20 cellular contexts compared by ENCODE assay signal in genomic region chr14:35964736-35965135, GRCh38.
DNase-seq lines count a peak whose midpoint lies in the region; ATAC-seq and TF ChIP-seq lines count a peak whose summit lies in the region.
"Had no signal": no experiment of that assay in that cellular context is flagged by ENCODE, and none has a peak within 500 bp of the region (broad histone marks: within the 10 kb centered on the region; RNA-seq: fewer than 3 reads in every experiment).

No MANE protein-coding gene starts in this region.

- no TSS peak for BruUV-seq in PC-3 (replicated peaks; lab: Mats Ljungman, UMichigan)

- H3K27me3 Mint-ChIP-seq in GM23338 (ENCODE audit: insufficient read depth, low read depth, poor library complexity), result peaks cover 2% of the 10 kb centered on the region

- CTCF ChIA-PET in PC-3 (lab: Charles Lee), result no interaction called here

- no peaks in the 10 kb centered on the region for H3K9me2 ChIP-seq in GM23338 (ENCODE audit: insufficient read depth)
- no peaks in the 10 kb centered on the region for H3K9me2 ChIP-seq in PC-3 (replicated peaks; ENCODE audit: low read length)

- no peaks in the 10 kb centered on the region for H3K9me3 Mint-ChIP-seq in GM23338
- H3K9me3 Mint-ChIP-seq: CD8-positive, alpha-beta memory T cell; HFFc6 had no signal

- ATAC-seq in GM23338 (no peak), omental fat pad (ENCODE audit: low FRiP score) (peak; percentile 34), PC-3 (no peak)

- H3K36me3 Mint-ChIP-seq in GM23338 (ENCODE audit: low read depth), result no peaks in the 10 kb centered on the region
- H3K36me3 Mint-ChIP-seq: CD8-positive, alpha-beta memory T cell had no signal

- POLR2A ChIA-PET in PC-3 (lab: Charles Lee; ENCODE audit: unreplicated experiment), result no interaction called here

- H3K27ac ChIP-seq in GM23338 (ENCODE audit: low read depth) (no peak overlapping the region), caudate nucleus (ENCODE audit: low read depth, low read length) (peak overlapping the region; percentile 78), PC-3 (ENCODE audit: low read length) (no peak overlapping the region), thyroid gland (no peak overlapping the region)
- H3K27ac ChIP-seq: C4-2B, SJCRH30 had no signal

- H3K4me1 ChIP-seq in GM23338 (ENCODE audit: insufficient read depth) (peaks cover 6% of the 10 kb centered on the region; the same call in 1 of the 2 replicates), PC-3 (ENCODE audit: insufficient read depth, low read length) (no peaks in the 10 kb centered on the region), thyroid gland (no peaks in the 10 kb centered on the region)
- H3K4me1 ChIP-seq: SJCRH30 had no signal

- H3K4me1 Mint-ChIP-seq in GM23338, result peaks cover 2% of the 10 kb centered on the region; the same call in 2 of the 3 replicates
- H3K4me1 Mint-ChIP-seq: CD8-positive, alpha-beta memory T cell had no signal

- H3K4me3 ChIP-seq in GM23338 (no peak overlapping the region), PC-3 (ENCODE audit: low read length) (no peak overlapping the region), thyroid gland (replicated peaks in 1 of 3) (no peak overlapping the region)
- H3K4me3 ChIP-seq: MG63, SJCRH30 had no signal

- no peak overlapping the region for H2AFZ ChIP-seq in GM23338
- no peak overlapping the region for H2AFZ ChIP-seq in PC-3 (ENCODE audit: low read length)

- no peak for TF ChIP-seq POLR2A in thyroid gland (IDR thresholded peaks at IDR 0.05)

- H3K9me3 ChIP-seq in PC-3 (ENCODE audit: low read length) (no peaks in the 10 kb centered on the region), thyroid gland (no peaks in the 10 kb centered on the region)
- H3K9me3 ChIP-seq: MG63, SJCRH30 had no signal

- H3K9ac ChIP-seq in PC-3 (ENCODE audit: low read length), result no peak overlapping the region

- H3K36me3 ChIP-seq in GM23338 (ENCODE audit: insufficient read depth), result no peaks in the 10 kb centered on the region
- H3K36me3 ChIP-seq in PC-3 (ENCODE audit: low read depth, low read length), result no peaks in the 10 kb centered on the region
- H3K36me3 ChIP-seq in thyroid gland, result no peaks in the 10 kb centered on the region
- H3K36me3 ChIP-seq: MG63, SJCRH30 had no signal

- H3K79me2 ChIP-seq in GM23338 (replicated peaks; ENCODE audit: insufficient read depth) (no peaks in the 10 kb centered on the region), PC-3 (ENCODE audit: low read length) (no peaks in the 10 kb centered on the region)

- DNase-seq in GM23338 (ENCODE audit: low spot score) (peak; percentile 44), caudate nucleus (lab: John Stamatoyannopoulos, UW) (no peak), inferior parietal cortex (ENCODE audit: extremely low spot score) (peak; percentile 60), omental fat pad (ENCODE audit: low spot score) (no peak), T-helper 9 cell (no peak), PC-3 (no peak), thyroid gland (no peak), SKM-1 treated with dmso at 0.1 percent for 144 hours (lab: John Stamatoyannopoulos, UW; ENCODE audit: unreplicated experiment) (no peak)
- DNase-seq: CD8-positive, alpha-beta memory T cell; GF-D8; H7; HFFc6; MG63; NCI-H1048; NCI-H1417 treated with DMSO at 0.1 percent for 48 hours; NCI-H187; NCI-H510A treated with DMSO at 0.1 percent for 48 hours; NCI-H774; SJCRH30 had no signal

- H4K20me1 ChIP-seq in GM23338 (replicated peaks; ENCODE audit: insufficient read depth), result no peaks in the 10 kb centered on the region
- H4K20me1 ChIP-seq in PC-3 (ENCODE audit: low read length), result no peaks in the 10 kb centered on the region

- H3K4me2 ChIP-seq in GM23338, result no peak overlapping the region
- H3K4me2 ChIP-seq in PC-3 (ENCODE audit: low read length), result no peak overlapping the region

- intact Hi-C loops in PC-3 (cut with micrococcal nuclease) (no loop called here), thyroid gland (cut with DNase I) (no loop called here)

- H3K27me3 ChIP-seq in GM23338 (ENCODE audit: insufficient read depth) (no peaks in the 10 kb centered on the region), PC-3 (ENCODE audit: low read length) (peaks cover 44% of the 10 kb centered on the region), thyroid gland (no peaks in the 10 kb centered on the region)
- H3K27me3 ChIP-seq: MG63, SJCRH30 had no signal

- WGBS in thyroid gland, 2 donors, result 78% methylated on average over 6 of the region's 6 CpGs

- no peak overlapping the region for H3K4me3 Mint-ChIP-seq in GM23338
- H3K4me3 Mint-ChIP-seq: CD8-positive, alpha-beta memory T cell; HFFc6 had no signal

- TF ChIP-seq CTCF in GM23338 (conservative IDR thresholded peaks at IDR 0.05; ENCODE audit: low read depth in 2 of 2) (no peak), omental fat pad (IDR thresholded peaks at IDR 0.05) (no peak), PC-3 (conservative IDR thresholded peaks at IDR 0.05; ENCODE audit: low read depth, low read length) (no peak), thyroid gland (IDR thresholded peaks at IDR 0.05) (no peak)

- no peak overlapping the region for H3K27ac Mint-ChIP-seq in GM23338
- H3K27ac Mint-ChIP-seq: CD8-positive, alpha-beta memory T cell; HFFc6 had no signal

- H3F3A ChIP-seq in GM23338 (replicated peaks; ENCODE audit: low read depth) (no peaks in the 10 kb centered on the region), PC-3 (ENCODE audit: low read length, unreplicated experiment) (no peaks in the 10 kb centered on the region)

TF ChIP-seq in GM23338, 12 proteins besides CTCF, POLR2A, EP300 and RAD21 (continues in another document):
- TF ChIP-seq JUNB (IDR thresholded peaks at IDR 0.05; ENCODE audit: unreplicated experiment) (no peak), EZH2 (IDR thresholded peaks at IDR 0.05; ENCODE audit: low read depth, unreplicated experiment) (no peak), POLR2AphosphoS5 (IDR thresholded peaks at IDR 0.05; ENCODE audit: low read depth) (no peak), NANOG (IDR thresholded peaks at IDR 0.05; ENCODE audit: borderline replicate concordance) (no peak), ZNF114 (CRISPR knock-in tag; IDR thresholded peaks at IDR 0.05) (no peak), EZH2phosphoT487 (IDR thresholded peaks at IDR 0.05; ENCODE audit: unreplicated experiment) (no peak), ZNF331 (CRISPR knock-in tag; IDR thresholded peaks at IDR 0.05; ENCODE audit: low read depth) (no peak), ZNF462 (CRISPR knock-in tag; IDR thresholded peaks at IDR 0.05) (no peak), STAT1 (IDR thresholded peaks at IDR 0.05; ENCODE audit: unreplicated experiment) (no peak), CREB1 (CRISPR knock-in tag; IDR thresholded peaks at IDR 0.05; ENCODE audit: low read depth) (no peak)

Comparison
In these comparisons a context has a peak if more than half of its experiments do, and no peak if none do; other contexts are left out.
1. DNase-seq: peak in GM23338 (single experiment) and inferior parietal cortex (single experiment); none in caudate nucleus (0 of 61), omental fat pad (single experiment), T-helper 9 cell (single experiment), PC-3 (single experiment), thyroid gland (0 of 2) and SKM-1 treated with dmso at 0.1 percent for 144 hours (single experiment).